8 cellular contexts compared by ENCODE assay signal in the genomic region with DNA sequence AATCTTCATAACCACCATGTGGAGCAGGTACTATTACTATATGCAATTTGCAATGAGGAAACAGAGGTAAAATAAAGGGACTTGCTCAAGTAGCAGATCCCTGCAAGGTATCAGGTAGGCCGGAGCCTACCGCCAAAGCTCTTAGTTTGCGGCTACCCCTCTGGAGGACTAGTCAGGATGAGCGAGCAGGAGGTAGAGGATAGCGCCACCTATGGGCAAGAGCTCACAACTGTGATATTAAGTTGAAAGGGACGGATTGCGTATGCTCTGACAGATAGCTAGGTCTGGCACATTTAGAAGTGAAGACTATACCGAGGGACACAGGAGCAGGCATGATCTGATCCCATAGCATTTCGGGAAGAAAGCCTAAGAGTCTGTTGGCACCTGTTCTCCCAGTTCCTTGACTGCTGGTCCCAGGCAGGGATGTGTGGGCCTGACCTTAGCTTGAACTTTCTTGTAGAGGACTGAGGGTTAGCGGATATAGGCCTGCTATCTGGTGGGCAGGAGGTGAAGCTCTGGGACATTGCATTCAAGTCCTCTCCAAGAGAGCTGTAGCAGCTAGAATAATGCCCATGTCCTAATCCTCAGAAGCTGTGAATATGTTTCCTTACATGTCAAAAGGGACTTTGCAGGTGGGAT. TPM values are rescaled to one million over a fixed set of nuclear protein-coding genes. Genes with fewer than 3 reads are reported as not detected.
DNase-seq lines count a peak whose midpoint lies in the region; TF ChIP-seq lines count a peak whose summit lies in the region.

No MANE protein-coding gene starts in this region.

- peak; percentile 54 for TF ChIP-seq CTCF in astrocyte of the spinal cord (IDR thresholded peaks at IDR 0.05; ENCODE audit: low read depth, low read length)
- TF ChIP-seq CTCF in neural crest cell (conservative IDR thresholded peaks at IDR 0.05), result peak; percentile 65

- no peaks in the 10 kb centered on the region for H3K36me3 ChIP-seq in H7 (replicated peaks; ENCODE audit: control insufficient read depth, insufficient read depth, low read length)

- no peaks in the 10 kb centered on the region for H3K36me3 Mint-ChIP-seq in neural crest cell (ENCODE audit: low read depth)

- no peaks in the 10 kb centered on the region for H3K27me3 Mint-ChIP-seq in neural crest cell (ENCODE audit: low read depth)

- no peak overlapping the region for H3K4me3 Mint-ChIP-seq in neural crest cell

- DNase-seq in SIG-M5 treated with dmso at 0.1 percent for 504 hours (lab: John Stamatoyannopoulos, UW; ENCODE audit: unreplicated experiment) (peak; percentile 20), SIG-M5 (lab: John Stamatoyannopoulos, UW) (no peak), H7 (peak; percentile 69), NCI-H2107 treated with DMSO at 0.1 percent for 48 hours (lab: John Stamatoyannopoulos, UW; ENCODE audit: unreplicated experiment) (peak; percentile 33), astrocyte of the spinal cord (ENCODE audit: low read depth, low spot score) (peak; percentile 27), neural crest cell (ENCODE audit: low read depth, low spot score) (peak; percentile 55), GDM1 (lab: John Stamatoyannopoulos, UW) (no peak), HPDE6-E6E7 (ENCODE audit: extremely low spot score) (no peak)

- no peaks in the 10 kb centered on the region for H3K27me3 ChIP-seq in H7 (ENCODE audit: control insufficient read depth, insufficient read depth, low read length)

- H3K4me1 Mint-ChIP-seq in neural crest cell, result peaks cover 4% of the 10 kb centered on the region

- no peaks in the 10 kb centered on the region for H3K9me3 Mint-ChIP-seq in neural crest cell

- in situ Hi-C loops in astrocyte of the spinal cord (cut with HindIII; ENCODE audit: low sequenced_read_pairs), result no loop called here

- H3K27ac Mint-ChIP-seq in neural crest cell (ENCODE audit: unreplicated experiment), result no peak overlapping the region

- no peak overlapping the region for H3K4me3 ChIP-seq in H7 (ENCODE audit: insufficient read depth, low read depth, low read length)
- H3K4me3 ChIP-seq in astrocyte of the spinal cord (ENCODE audit: low read depth, low read length), result no peak overlapping the region

RNA-seq across cellular contexts. Expression of a gene that starts 48.0 kb away (rescaled TPM):
- not detected in 2 replicates for total RNA-seq in H7 (2014; rRNA removed; shearing (Covaris generic))
- total RNA-seq in neural crest cell, result not detected in 2 replicates

Comparison
In these comparisons a context has a peak if more than half of its experiments do, and no peak if none do; other contexts are left out.
1. DNase-seq: peak in SIG-M5 treated with dmso at 0.1 percent for 504 hours (single experiment), H7 (single experiment), NCI-H2107 treated with DMSO at 0.1 percent for 48 hours (single experiment), astrocyte of the spinal cord (single experiment) and neural crest cell (single experiment); none in SIG-M5 (single experiment), GDM1 (single experiment) and HPDE6-E6E7 (single experiment).